18 cellular contexts compared by ENCODE assay signal in the genomic region with DNA sequence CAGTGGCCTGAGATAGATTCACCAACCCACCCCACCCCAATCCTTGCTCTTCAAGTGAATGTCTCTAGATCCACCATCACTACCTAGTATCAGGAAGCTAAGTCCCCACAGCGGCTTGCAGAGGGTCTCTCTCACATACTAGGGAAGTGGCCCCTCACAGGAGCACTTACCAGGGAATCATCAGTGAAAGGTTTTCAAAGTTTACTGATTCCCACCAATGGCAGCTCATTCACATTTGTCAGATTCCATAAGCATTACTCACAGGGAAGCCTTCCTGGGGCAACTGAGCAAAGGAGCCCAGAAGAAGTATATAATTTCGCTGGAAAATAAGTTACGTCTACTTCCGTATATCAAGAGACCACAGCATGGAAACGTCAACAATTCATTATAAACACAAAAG.
DNase-seq lines count a peak whose midpoint lies in the region; ATAC-seq and TF ChIP-seq lines count a peak whose summit lies in the region.
"Had no signal": no experiment of that assay in that cellular context is flagged by ENCODE, and none has a peak within 500 bp of the region (broad histone marks: within the 10 kb centered on the region; RNA-seq: fewer than 3 reads in every experiment).

No MANE protein-coding gene starts in this region.

- H4K20me1 ChIP-seq in PC-3 (ENCODE audit: low read length) (no peaks in the 10 kb centered on the region), hepatocyte (ENCODE audit: insufficient read depth, poor library complexity, severe bottlenecking) (no peaks in the 10 kb centered on the region)

- H3K27me3 ChIP-seq in PC-3 (ENCODE audit: low read length) (no peaks in the 10 kb centered on the region), hepatocyte (no peaks in the 10 kb centered on the region)
- H3K27me3 ChIP-seq: breast epithelium, gastroesophageal sphincter, pancreas had no signal

- H3K9ac ChIP-seq in PC-3 (ENCODE audit: low read length): no peak overlapping the region

- H3K4me1 ChIP-seq in PC-3 (ENCODE audit: insufficient read depth, low read length) (peaks cover 15% of the 10 kb centered on the region), hepatocyte (ENCODE audit: insufficient read depth) (no peaks in the 10 kb centered on the region)
- H3K4me1 ChIP-seq: breast epithelium, gastroesophageal sphincter, pancreas had no signal

- no peaks in the 10 kb centered on the region for H3K36me3 ChIP-seq in PC-3 (ENCODE audit: low read depth, low read length)
- H3K36me3 ChIP-seq in hepatocyte (replicated peaks; ENCODE audit: insufficient read depth, low read depth): no peaks in the 10 kb centered on the region
- H3K36me3 ChIP-seq: breast epithelium, gastroesophageal sphincter, pancreas had no signal

- no peaks in the 10 kb centered on the region for H3K9me2 ChIP-seq in PC-3 (replicated peaks; ENCODE audit: low read length)
- no peaks in the 10 kb centered on the region for H3K9me2 ChIP-seq in hepatocyte (replicated peaks; ENCODE audit: insufficient read depth)

- 0 out of 2 replicates have a peak overlapping the region, but pooled peaks have one; percentile 10 for H2AFZ ChIP-seq in PC-3 (ENCODE audit: low read length)
- H2AFZ ChIP-seq in hepatocyte: no peak overlapping the region

- peak; percentile 88 for ATAC-seq in PC-3
- ATAC-seq: gastroesophageal sphincter, pancreas had no signal

- no TSS peak for BruUV-seq in PC-3 (replicated peaks; lab: Mats Ljungman, UMichigan)

- intact Hi-C loops in PC-3 (cut with micrococcal nuclease): no loop called here

- DNase-seq in ELF-1 (ENCODE audit: low read depth, low spot score) (peak; percentile 36), PC-3 (peak; percentile 91), epithelial cell of esophagus (ENCODE audit: low read depth) (peak; percentile 42), retinal pigment epithelial cell (ENCODE audit: low read depth) (peak; percentile 43), DMS79 (lab: John Stamatoyannopoulos, UW) (no peak), hepatocyte (ENCODE audit: low spot score) (no peak), T-helper 9 cell (no peak), dedifferentiated amniotic fluid mesenchymal stem cell (ENCODE audit: extremely low spot score) (no peak)
- DNase-seq: activated CD8-positive, alpha-beta memory T cell treated with anti-CD3 and anti-CD28 coated beads for 24 hours; activated effector memory CD4-positive, alpha-beta T cell treated with Interleukin-2 at 50 U/mL for 16 hours; kidney; NCI-H1105; pancreas; stimulated activated CD4-positive, alpha-beta T cell treated with anti-CD3 and anti-CD28 coated beads, Interleukin-12 subunit alpha, Interleukin-12 subunit beta, amount 100 ng/mL, for 4 hours; substantia nigra had no signal

- H3K9me3 ChIP-seq in PC-3 (ENCODE audit: low read length): no peaks in the 10 kb centered on the region
- H3K9me3 ChIP-seq in hepatocyte (ENCODE audit: low read depth): no peaks in the 10 kb centered on the region
- H3K9me3 ChIP-seq: breast epithelium, gastroesophageal sphincter, pancreas had no signal

- WGBS in hepatocyte (ENCODE audit: low lambda C conversion rate, missing lambda C conversion rate): 70% methylated on average over 5 of the region's 5 CpGs

- POLR2A ChIA-PET in PC-3 (lab: Charles Lee; ENCODE audit: unreplicated experiment): no interaction called here

- H3K4me2 ChIP-seq in PC-3 (ENCODE audit: low read length) (peak overlapping the region; percentile 61), hepatocyte (no peak overlapping the region)

- CTCF ChIA-PET in PC-3 (lab: Charles Lee): no interaction called here

- H3K79me2 ChIP-seq in PC-3 (ENCODE audit: low read length) (no peaks in the 10 kb centered on the region), hepatocyte (no peaks in the 10 kb centered on the region)

- TF ChIP-seq CTCF in PC-3 (conservative IDR thresholded peaks at IDR 0.05; ENCODE audit: low read depth, low read length) (no peak), epithelial cell of esophagus (IDR thresholded peaks at IDR 0.05; ENCODE audit: insufficient read depth, low read depth, low read length, missing control alignments) (no peak), retinal pigment epithelial cell (conservative IDR thresholded peaks at IDR 0.05; ENCODE audit: low read depth, low read length) (no peak), hepatocyte (IDR thresholded peaks at IDR 0.05; ENCODE audit: poor library complexity) (no peak)

- H3K27ac ChIP-seq in PC-3 (ENCODE audit: low read length) (no peak overlapping the region), hepatocyte (no peak overlapping the region)
- H3K27ac ChIP-seq: breast epithelium, gastroesophageal sphincter, pancreas, SK-N-MC had no signal

- H3K4me3 ChIP-seq in PC-3 (ENCODE audit: low read length) (no peak overlapping the region), epithelial cell of esophagus (ENCODE audit: low read length) (no peak overlapping the region), retinal pigment epithelial cell (ENCODE audit: low read length) (no peak overlapping the region), hepatocyte (no peak overlapping the region)
- H3K4me3 ChIP-seq: breast epithelium, gastroesophageal sphincter, pancreas, SK-N-MC had no signal

- no peaks in the 10 kb centered on the region for H3F3A ChIP-seq in PC-3 (ENCODE audit: low read length, unreplicated experiment)

Comparison
In these comparisons a context has a peak if more than half of its experiments do, and no peak if none do; other contexts are left out.
1. DNase-seq: peak in ELF-1 (single experiment), PC-3 (single experiment), epithelial cell of esophagus (single experiment) and retinal pigment epithelial cell (single experiment); none in DMS79 (single experiment), hepatocyte (single experiment), T-helper 9 cell (single experiment) and dedifferentiated amniotic fluid mesenchymal stem cell (single experiment).